1 cellular context compared by ENCODE assay signal in genomic region chr1:150321826-150322166, GRCh38.
TF ChIP-seq lines count a peak whose summit lies in the region.

No MANE protein-coding gene starts in this region.

TF ChIP-seq in SK-N-SH treated with all-trans-retinoic acid at 6 μM for 48 hours, 23 proteins besides CTCF, POLR2A, EP300 and RAD21 (continued from another document):
- TF ChIP-seq ZFP30 (CRISPR knock-in tag; IDR thresholded peaks at IDR 0.05) (no peak), OSR1 (CRISPR knock-in tag; IDR thresholded peaks at IDR 0.05) (no peak), CREB5 (CRISPR knock-in tag; IDR thresholded peaks at IDR 0.05; ENCODE audit: low read depth) (no peak), GLIS3 (CRISPR knock-in tag; IDR thresholded peaks at IDR 0.05) (no peak), ARNTL (CRISPR knock-in tag; IDR thresholded peaks at IDR 0.05; ENCODE audit: borderline replicate concordance, low read depth) (no peak), ESRRG (CRISPR knock-in tag; IDR thresholded peaks at IDR 0.05) (no peak), ZNF565 (CRISPR knock-in tag; conservative IDR thresholded peaks at IDR 0.05; ENCODE audit: low read depth) (no peak)
